ENCODE assay signal across 12 cellular contexts in the genomic region with DNA sequence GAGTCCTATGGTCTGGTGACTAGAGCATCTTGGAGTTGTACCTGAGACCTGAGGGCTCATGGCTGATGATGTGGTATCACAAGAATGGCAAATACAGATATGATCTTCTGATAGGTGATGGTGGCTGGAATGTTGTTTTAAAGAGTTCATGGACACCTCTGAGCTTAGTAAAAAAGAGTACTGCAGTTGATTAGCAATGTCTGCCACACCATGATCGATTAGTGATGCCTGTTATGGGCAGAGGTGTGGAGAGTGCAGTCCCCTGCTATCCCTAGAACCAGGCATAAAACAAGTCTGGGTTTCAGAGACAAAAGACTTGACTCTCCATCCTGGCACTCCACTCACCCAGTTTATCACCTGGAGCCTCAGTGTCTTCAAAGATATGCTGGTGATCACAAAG. TPM values are rescaled to one million over a fixed set of nuclear protein-coding genes. Genes with fewer than 3 reads are reported as not detected.
DNase-seq lines count a peak whose midpoint lies in the region; ATAC-seq and TF ChIP-seq lines count a peak whose summit lies in the region.
"Had no signal": no experiment of that assay in that cellular context is flagged by ENCODE, and none has a peak within 500 bp of the region (broad histone marks: within the 10 kb centered on the region; RNA-seq: fewer than 3 reads in every experiment).

No MANE protein-coding gene starts in this region.

- H3K9me3 ChIP-seq in CD8-positive, alpha-beta memory T cell (ENCODE audit: low read length) = no peaks in the 10 kb centered on the region

- H3K27me3 ChIP-seq in GM23338 (ENCODE audit: insufficient read depth) = no peaks in the 10 kb centered on the region
- H3K27me3 ChIP-seq in CD8-positive, alpha-beta memory T cell (ENCODE audit: insufficient read depth, low read length, poor library complexity, severe bottlenecking) = no peaks in the 10 kb centered on the region

- H4K20me1 ChIP-seq in GM23338 (replicated peaks; ENCODE audit: insufficient read depth) = no peaks in the 10 kb centered on the region

- peaks cover 11% of the 10 kb centered on the region for H3K4me1 ChIP-seq in GM23338 (ENCODE audit: insufficient read depth)
- peaks cover 9% of the 10 kb centered on the region for H3K4me1 ChIP-seq in CD8-positive, alpha-beta memory T cell (ENCODE audit: insufficient read depth, low read length)
- H3K4me1 ChIP-seq: parathyroid adenoma had no signal

- no peaks in the 10 kb centered on the region for H3K36me3 ChIP-seq in GM23338 (ENCODE audit: insufficient read depth)
- H3K36me3 ChIP-seq in CD8-positive, alpha-beta memory T cell (ENCODE audit: insufficient read depth, low read length) = no peaks in the 10 kb centered on the region
- H3K36me3 ChIP-seq: WERI-Rb-1 had no signal

- H3K79me2 ChIP-seq in GM23338 (replicated peaks; ENCODE audit: insufficient read depth) = no peaks in the 10 kb centered on the region
- H3K79me2 ChIP-seq: parathyroid adenoma had no signal

- H3K27me3 Mint-ChIP-seq in GM23338 (ENCODE audit: insufficient read depth, low read depth, poor library complexity) = peaks cover 8% of the 10 kb centered on the region
- H3K27me3 Mint-ChIP-seq in WTC11 (ENCODE audit: low read depth) = no peaks in the 10 kb centered on the region
- H3K27me3 Mint-ChIP-seq in memory B cell = no peaks in the 10 kb centered on the region
- peaks cover 0 to 3% of the 10 kb centered on the region in 2 donors for H3K27me3 Mint-ChIP-seq in CD8-positive, alpha-beta memory T cell

- H3K9me3 Mint-ChIP-seq in GM23338 = no peaks in the 10 kb centered on the region
- H3K9me3 Mint-ChIP-seq in WTC11 = no peaks in the 10 kb centered on the region
- no peaks in the 10 kb centered on the region for H3K9me3 Mint-ChIP-seq in memory B cell
- H3K9me3 Mint-ChIP-seq in CD8-positive, alpha-beta memory T cell = no peaks in the 10 kb centered on the region

- H3K36me3 Mint-ChIP-seq in GM23338 (ENCODE audit: low read depth) = no peaks in the 10 kb centered on the region
- H3K36me3 Mint-ChIP-seq in WTC11 = no peaks in the 10 kb centered on the region
- peaks cover 1% of the 10 kb centered on the region for H3K36me3 Mint-ChIP-seq in memory B cell
- no peaks in the 10 kb centered on the region for H3K36me3 Mint-ChIP-seq in CD8-positive, alpha-beta memory T cell

- H3K4me3 Mint-ChIP-seq in GM23338 (peak overlapping the region; percentile 53; the same call in 1 of the 3 replicates), WTC11 (peak overlapping the region; percentile 51), memory B cell (no peak overlapping the region)
- no peak overlapping the region for H3K4me3 Mint-ChIP-seq in CD8-positive, alpha-beta memory T cell

- POLR2A ChIA-PET in WTC11 (lab: Charles Lee) = no interaction called here
- POLR2A ChIA-PET in CD8-positive, alpha-beta memory T cell (lab: Charles Lee) = interaction anchor here (0.6 kb wide), 2 partner anchors 16 to 839 kb away, joined by 3 to 4 read pairs; a partner anchor contains a TSS

- no peak for ATAC-seq in GM23338
- no peak for ATAC-seq in WTC11
- ATAC-seq in memory B cell (ENCODE audit: low read depth) = no peak
- ATAC-seq in GM19452 (IDR thresholded peaks at IDR 0.05; ENCODE audit: unreplicated experiment) = no peak

- no peak overlapping the region for H3K27ac Mint-ChIP-seq in GM23338
- peak overlapping the region; percentile 66; the same call in 1 of the 2 replicates for H3K27ac Mint-ChIP-seq in WTC11
- H3K27ac Mint-ChIP-seq in memory B cell = peak overlapping the region; percentile 72
- H3K27ac Mint-ChIP-seq in CD8-positive, alpha-beta memory T cell = peak overlapping the region in 2 of 8 donors; percentile 9 to 43

- H3K4me3 ChIP-seq in GM23338 = no peak overlapping the region
- no peak overlapping the region for H3K4me3 ChIP-seq in CD8-positive, alpha-beta memory T cell (ENCODE audit: low read length)

- no peak overlapping the region for H3K4me2 ChIP-seq in GM23338

- DNase-seq in NCI-H2171 treated with DMSO at 0.1 percent for 48 hours (lab: John Stamatoyannopoulos, UW) = peak; percentile 46
- DNase-seq in NCI-H2171 (lab: John Stamatoyannopoulos, UW) = no peak
- DNase-seq in GM23338 (ENCODE audit: low spot score) = peak; percentile 40
- no peak for DNase-seq in WTC11 (ENCODE audit: low spot score)
- DNase-seq in memory B cell (ENCODE audit: low spot score in 2 of 2) = no peak
- no peak for DNase-seq in dedifferentiated amniotic fluid mesenchymal stem cell (ENCODE audit: extremely low spot score)
- DNase-seq in CD8-positive, alpha-beta memory T cell = no peak
- DNase-seq: dermis blood vessel endothelial cell, WERI-Rb-1 had no signal

- H3K9me2 ChIP-seq in GM23338 (ENCODE audit: insufficient read depth) = no peaks in the 10 kb centered on the region

- CTCF ChIA-PET in WTC11 (lab: Charles Lee) = interaction anchor here (0.6 to 4.5 kb wide), 7 partner anchors 10 to 150 kb away, joined by 4 to 39 read pairs (median 13); a partner anchor contains a TSS
- CTCF ChIA-PET in CD8-positive, alpha-beta memory T cell (lab: Charles Lee) = interaction anchor here (1.3 to 1.7 kb wide), 2 partner anchors 15 to 16 kb away, joined by 3 to 5 read pairs; no protein-coding TSS in a partner anchor

- TF ChIP-seq CTCF in GM23338 (conservative IDR thresholded peaks at IDR 0.05; ENCODE audit: low read depth in 2 of 2) (no peak), WTC11 (IDR thresholded peaks at IDR 0.05) (no peak)

- H2AFZ ChIP-seq in GM23338 = peak overlapping the region; percentile 9; the same call in 1 of the 2 replicates
- H2AFZ ChIP-seq: parathyroid adenoma had no signal

- no peak overlapping the region for H3K27ac ChIP-seq in GM23338 (ENCODE audit: low read depth)
- no peak overlapping the region for H3K27ac ChIP-seq in CD8-positive, alpha-beta memory T cell (ENCODE audit: low read depth, low read length)
- H3K27ac ChIP-seq: parathyroid adenoma had no signal

- H3K4me1 Mint-ChIP-seq in GM23338 = peaks cover 14% of the 10 kb centered on the region
- peaks cover 18% of the 10 kb centered on the region for H3K4me1 Mint-ChIP-seq in WTC11
- H3K4me1 Mint-ChIP-seq in memory B cell = peaks cover 18% of the 10 kb centered on the region
- H3K4me1 Mint-ChIP-seq in CD8-positive, alpha-beta memory T cell = peaks cover 5 to 12% (median 6%) of the 10 kb centered on the region in 3 donors

- H3F3A ChIP-seq in GM23338 (replicated peaks; ENCODE audit: low read depth) = no peaks in the 10 kb centered on the region

TF ChIP-seq in GM23338, 12 proteins besides CTCF, POLR2A, EP300 and RAD21:
- TF ChIP-seq EZH2phosphoT487 (IDR thresholded peaks at IDR 0.05; ENCODE audit: unreplicated experiment) (no peak), POLR2AphosphoS5 (IDR thresholded peaks at IDR 0.05; ENCODE audit: low read depth) (no peak), JUNB (IDR thresholded peaks at IDR 0.05; ENCODE audit: unreplicated experiment) (no peak)

TF ChIP-seq in WTC11, 78 proteins besides CTCF, POLR2A, EP300 and RAD21 (continues in another document):
- TF ChIP-seq, protein P1, sequence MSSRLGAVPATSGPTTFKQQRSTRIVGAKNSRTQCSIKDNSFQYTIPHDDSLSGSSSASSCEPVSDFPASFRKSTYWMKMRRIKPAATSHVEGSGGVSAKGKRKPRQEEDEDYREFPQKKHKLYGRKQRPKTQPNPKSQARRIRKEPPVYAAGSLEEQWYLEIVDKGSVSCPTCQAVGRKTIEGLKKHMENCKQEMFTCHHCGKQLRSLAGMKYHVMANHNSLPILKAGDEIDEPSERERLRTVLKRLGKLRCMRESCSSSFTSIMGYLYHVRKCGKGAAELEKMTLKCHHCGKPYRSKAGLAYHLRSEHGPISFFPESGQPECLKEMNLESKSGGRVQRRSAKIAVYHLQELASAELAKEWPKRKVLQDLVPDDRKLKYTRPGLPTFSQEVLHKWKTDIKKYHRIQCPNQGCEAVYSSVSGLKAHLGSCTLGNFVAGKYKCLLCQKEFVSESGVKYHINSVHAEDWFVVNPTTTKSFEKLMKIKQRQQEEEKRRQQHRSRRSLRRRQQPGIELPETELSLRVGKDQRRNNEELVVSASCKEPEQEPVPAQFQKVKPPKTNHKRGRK (CRISPR knock-in tag; IDR thresholded peaks at IDR 0.05; ENCODE audit: borderline replicate concordance) = no peak

RNA-seq across cellular contexts. Expression of a gene that starts 1.4 kb away (rescaled TPM):
- total RNA-seq in GM23338 (2014; rRNA removed; shearing (Covaris generic)) = 0.58 and 1.6 TPM in 2 replicates
- 0.53 and 1.2 TPM in 2 replicates for polyA plus RNA-seq in GM23338 (2016; fragmentation: Nextera tagmentation; extraction: Ambion mirVana)
- total RNA-seq in WTC11 (2021) = 1.3 to 3.2 TPM (median 2.2 TPM) in 3 replicates
- under 1 TPM in 1 of 2 experiments, not detected in 1; 0.11 TPM for total RNA-seq in CD8-positive, alpha-beta memory T cell
- polyA plus RNA-seq in CD8-positive, alpha-beta memory T cell = not detected
- total RNA-seq: frontal cortex had no signal

RNA-seq across cellular contexts. Expression of a gene that starts 15.8 kb away (rescaled TPM):
- 170 and 193 TPM in 2 replicates for total RNA-seq in GM23338 (2014; rRNA removed; shearing (Covaris generic))
- polyA plus RNA-seq in GM23338 (2016; fragmentation: Nextera tagmentation; extraction: Ambion mirVana) = 216 and 236 TPM in 2 replicates
- 171 to 248 TPM (median 235 TPM) in 3 replicates for total RNA-seq in WTC11 (2021)
- 100 to 1,000 TPM; 125 TPM for total RNA-seq in CD8-positive, alpha-beta memory T cell
- 99.7 TPM for polyA plus RNA-seq in CD8-positive, alpha-beta memory T cell

RNA-seq across cellular contexts. Expression of a gene that starts 26.2 kb away (rescaled TPM):
- not detected in 2 replicates for total RNA-seq in GM23338 (2014; rRNA removed; shearing (Covaris generic))
- polyA plus RNA-seq in GM23338 (2016; fragmentation: Nextera tagmentation; extraction: Ambion mirVana) = not detected in 2 replicates
- total RNA-seq in WTC11 (2021) = not detected in 3 replicates
- total RNA-seq in CD8-positive, alpha-beta memory T cell = not detected
- not detected for polyA plus RNA-seq in CD8-positive, alpha-beta memory T cell
- total RNA-seq: frontal cortex had no signal

RNA-seq across cellular contexts. Expression of a gene that starts 29.1 kb away (rescaled TPM):
- total RNA-seq in GM23338 (2014; rRNA removed; shearing (Covaris generic)) = 15.6 and 21.4 TPM in 2 replicates
- 13.0 and 13.6 TPM in 2 replicates for polyA plus RNA-seq in GM23338 (2016; fragmentation: Nextera tagmentation; extraction: Ambion mirVana)
- total RNA-seq in WTC11 (2021) = 16.7 to 19.6 TPM (median 17.6 TPM) in 3 replicates
- total RNA-seq in CD8-positive, alpha-beta memory T cell = 10 to 100 TPM; 18.3 to 21.6 TPM
- polyA plus RNA-seq in CD8-positive, alpha-beta memory T cell = 16.4 TPM

RNA-seq across cellular contexts. Expression of a gene that starts 42.9 kb away (rescaled TPM):
- 30.3 and 31.1 TPM in 2 replicates for total RNA-seq in GM23338 (2014; rRNA removed; shearing (Covaris generic))
- 21.6 and 21.8 TPM in 2 replicates for polyA plus RNA-seq in GM23338 (2016; fragmentation: Nextera tagmentation; extraction: Ambion mirVana)
- 22.2 to 26.2 TPM (median 22.8 TPM) in 3 replicates for total RNA-seq in WTC11 (2021)
- 10 to 100 TPM; 24.8 to 27.1 TPM for total RNA-seq in CD8-positive, alpha-beta memory T cell
- 12.0 TPM for polyA plus RNA-seq in CD8-positive, alpha-beta memory T cell

Comparison
In these comparisons a context has a peak if more than half of its experiments do, and no peak if none do; other contexts are left out.
1. DNase-seq: peak in NCI-H2171 treated with DMSO at 0.1 percent for 48 hours (single experiment) and GM23338 (single experiment); none in NCI-H2171 (single experiment), WTC11 (single experiment), memory B cell (0 of 2), dedifferentiated amniotic fluid mesenchymal stem cell (single experiment) and CD8-positive, alpha-beta memory T cell (0 of 5).
2. H3K4me3 Mint-ChIP-seq: peak in GM23338 (single experiment) and WTC11 (single experiment); none in memory B cell (single experiment) and CD8-positive, alpha-beta memory T cell (0 of 7).